Comparison of ENCODE assay signal across 15 cellular contexts in the genomic region with DNA sequence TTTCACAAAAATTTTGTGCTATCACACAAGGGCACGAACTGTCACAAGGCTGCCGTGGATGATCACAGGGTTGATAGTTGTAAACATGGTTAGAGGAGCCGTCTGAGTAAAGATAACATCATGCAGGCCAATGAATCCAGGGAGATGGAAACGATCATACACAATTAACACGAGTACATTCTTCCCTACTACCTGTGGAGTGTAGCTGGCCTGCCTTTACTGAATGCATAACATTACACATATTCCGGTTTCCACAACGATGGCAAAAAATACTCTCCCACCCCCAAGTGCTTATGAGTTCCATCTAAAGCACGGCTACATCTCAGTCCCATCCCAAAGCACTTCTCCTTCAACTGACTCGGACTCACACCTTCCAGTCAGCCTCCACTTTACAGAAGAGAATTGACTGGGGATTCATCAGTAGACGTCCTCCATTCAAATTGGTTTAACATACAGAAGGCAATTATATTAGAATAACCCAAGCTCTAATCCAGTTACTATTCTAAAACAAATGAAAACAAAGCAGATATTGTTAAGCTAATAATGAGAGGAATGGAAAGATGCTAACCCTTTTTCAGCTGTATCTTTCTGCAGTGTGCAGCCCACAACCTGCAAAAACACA.
"Had no signal": no experiment of that assay in that cellular context is flagged by ENCODE, and none has a peak within 500 bp of the region (broad histone marks: within the 10 kb centered on the region; RNA-seq: fewer than 3 reads in every experiment).

No MANE protein-coding gene starts in this region.

- H3K4me3 ChIP-seq: cardiac muscle cell, esophagus muscularis mucosa, skin epidermis, upper lobe of left lung had no signal

- H3K27ac ChIP-seq: cardiac muscle cell, esophagus muscularis mucosa, skin epidermis, upper lobe of left lung had no signal

- H3K27me3 ChIP-seq: cardiac muscle cell, esophagus muscularis mucosa, upper lobe of left lung had no signal

- H3K4me3 Mint-ChIP-seq: activated CD4-positive, alpha-beta T cell treated with anti-CD3 and anti-CD28 coated beads, Interleukin-2, amount 10 ng/mL, durations not matched to agents 7 days and 5 days; nephron; stimulated activated naive CD8-positive, alpha-beta T cell treated with anti-CD3 and anti-CD28 coated beads, Interleukin-15, Interleukin-2, amounts not matched to agents 100 ng/mL and 50 ng/mL, for 24 hours had no signal

- H3K27ac Mint-ChIP-seq: activated CD4-positive, alpha-beta T cell treated with anti-CD3 and anti-CD28 coated beads, Interleukin-2, amount 10 ng/mL, durations not matched to agents 7 days and 5 days; nephron; progenitor cell of endocrine pancreas had no signal

- H3K4me1 Mint-ChIP-seq: activated CD4-positive, alpha-beta T cell treated with anti-CD3 and anti-CD28 coated beads, Interleukin-2, amount 10 ng/mL, durations not matched to agents 7 days and 5 days; nephron had no signal

- H3K9me3 Mint-ChIP-seq: activated CD4-positive, alpha-beta T cell treated with anti-CD3 and anti-CD28 coated beads, Interleukin-2, amount 10 ng/mL, durations not matched to agents 7 days and 5 days; nephron; stimulated activated naive CD8-positive, alpha-beta T cell treated with anti-CD3 and anti-CD28 coated beads, Interleukin-15, Interleukin-2, amounts not matched to agents 100 ng/mL and 50 ng/mL, for 24 hours had no signal

- ATAC-seq: left ventricle myocardium superior, right cardiac atrium had no signal

- H3K4me1 ChIP-seq: esophagus muscularis mucosa, upper lobe of left lung had no signal

- DNase-seq: activated CD4-positive, alpha-beta T cell treated with anti-CD3 and anti-CD28 coated beads, Interleukin-2, amount 10 ng/mL, durations not matched to agents 7 days and 5 days; activated CD4-positive, CD25-positive, alpha-beta regulatory T cell; activated CD8-positive, alpha-beta memory T cell treated with anti-CD3 and anti-CD28 coated beads for 24 hours; activated naive CD4-positive, alpha-beta T cell treated with Interleukin-2 at 50 U/mL for 16 hours; left ventricle myocardium superior; mesendoderm; occipital lobe; right cardiac atrium; upper lobe of left lung had no signal

- H3K9me3 ChIP-seq: esophagus muscularis mucosa, upper lobe of left lung had no signal

- H3K27me3 Mint-ChIP-seq: activated CD4-positive, alpha-beta T cell treated with anti-CD3 and anti-CD28 coated beads, Interleukin-2, amount 10 ng/mL, durations not matched to agents 7 days and 5 days; progenitor cell of endocrine pancreas; stimulated activated naive CD8-positive, alpha-beta T cell treated with anti-CD3 and anti-CD28 coated beads, Interleukin-15, Interleukin-2, amounts not matched to agents 100 ng/mL and 50 ng/mL, for 24 hours had no signal
